Comparison of ENCODE assay signal across 24 cellular contexts in genomic region chr13:81539643-81540150, GRCh38.
"Had no signal": no experiment of that assay in that cellular context is flagged by ENCODE, and none has a peak within 500 bp of the region (broad histone marks: within the 10 kb centered on the region; RNA-seq: fewer than 3 reads in every experiment).

No MANE protein-coding gene starts in this region.

- H3K4me1 ChIP-seq: foreskin keratinocyte, gastroesophageal sphincter, heart left ventricle, lower lobe of right lung, parathyroid adenoma, stomach, tibial artery had no signal

- DNase-seq: dorsolateral prefrontal cortex; effector CD4-positive, alpha-beta T cell; foreskin keratinocyte; heart left ventricle; hippocampal formation; islet precursor cell; kidney glomerular epithelial cell; left ventricle myocardium superior; lower lobe of right lung; naive B cell; stimulated activated CD4-positive, alpha-beta T cell treated with anti-CD3 and anti-CD28 coated beads, Interleukin-2, amount 100 ng/mL, for 24 hours; stimulated activated CD4-positive, alpha-beta T cell treated with anti-CD3 and anti-CD28 coated beads, Interleukin-4, amount 100 ng/mL, for 24 hours; stimulated activated naive CD4-positive, alpha-beta T cell treated with Interleukin-2 at 50 U/mL for 16 hours; stomach; tibial artery had no signal

- H3K27me3 ChIP-seq: dorsolateral prefrontal cortex, foreskin keratinocyte, gastroesophageal sphincter, heart left ventricle, stomach, tibial artery had no signal

- H3K27ac ChIP-seq: dorsolateral prefrontal cortex, foreskin keratinocyte, gastroesophageal sphincter, heart left ventricle, lower lobe of right lung, parathyroid adenoma, stomach, tibial artery had no signal

- H3K36me3 Mint-ChIP-seq: naive B cell; stimulated activated effector memory CD8-positive, alpha-beta T cell treated with anti-CD3 and anti-CD28 coated beads, Interleukin-12 subunit alpha, Interleukin-12 subunit beta, amount 100 ng/mL, for 72 hours; type B pancreatic cell had no signal

- H3K79me2 ChIP-seq: parathyroid adenoma had no signal

- H3K4me3 Mint-ChIP-seq: naive B cell; natural killer cell treated with Interleukin-12 subunit alpha and Interleukin-12 subunit beta and Interleukin-15 and Interleukin-18, amount 100 ng/mL, for 72 hours; neural crest cell; stimulated activated effector memory CD8-positive, alpha-beta T cell treated with anti-CD3 and anti-CD28 coated beads, Interleukin-12 subunit alpha, Interleukin-12 subunit beta, amount 100 ng/mL, for 72 hours; type B pancreatic cell had no signal

- H3K36me3 ChIP-seq: gastroesophageal sphincter, heart left ventricle, lower lobe of right lung, stomach, tibial artery had no signal

- H3K4me1 Mint-ChIP-seq: naive B cell; neural crest cell; stimulated activated effector memory CD8-positive, alpha-beta T cell treated with anti-CD3 and anti-CD28 coated beads, Interleukin-12 subunit alpha, Interleukin-12 subunit beta, amount 100 ng/mL, for 72 hours had no signal

- H3K9ac ChIP-seq: parathyroid adenoma had no signal

- H3K9me3 ChIP-seq: gastroesophageal sphincter, heart left ventricle, lower lobe of right lung, stomach, tibial artery had no signal

- H3K4me3 ChIP-seq: dorsolateral prefrontal cortex, gastroesophageal sphincter, heart left ventricle, lower lobe of right lung, stomach, tibial artery had no signal

- H3K27ac Mint-ChIP-seq: naive B cell; natural killer cell treated with Interleukin-12 subunit alpha and Interleukin-12 subunit beta and Interleukin-15 and Interleukin-18, amount 100 ng/mL, for 72 hours; progenitor cell of endocrine pancreas; stimulated activated effector memory CD8-positive, alpha-beta T cell treated with anti-CD3 and anti-CD28 coated beads, Interleukin-12 subunit alpha, Interleukin-12 subunit beta, amount 100 ng/mL, for 72 hours; type B pancreatic cell had no signal

- H3K27me3 Mint-ChIP-seq: naive B cell; natural killer cell treated with Interleukin-12 subunit alpha and Interleukin-12 subunit beta and Interleukin-15 and Interleukin-18, amount 100 ng/mL, for 72 hours; progenitor cell of endocrine pancreas; type B pancreatic cell had no signal

- ATAC-seq: esophagus mucosa; foreskin keratinocyte; gastroesophageal sphincter; heart left ventricle; left ventricle myocardium superior; lower lobe of right lung; natural killer cell treated with Interleukin-12 subunit alpha and Interleukin-12 subunit beta and Interleukin-15 and Interleukin-18, amount 100 ng/mL, for 72 hours; sciatic nerve; stimulated activated effector memory CD8-positive, alpha-beta T cell treated with anti-CD3 and anti-CD28 coated beads, Interleukin-12 subunit alpha, Interleukin-12 subunit beta, amount 100 ng/mL, for 72 hours had no signal
